In the genomic region with DNA sequence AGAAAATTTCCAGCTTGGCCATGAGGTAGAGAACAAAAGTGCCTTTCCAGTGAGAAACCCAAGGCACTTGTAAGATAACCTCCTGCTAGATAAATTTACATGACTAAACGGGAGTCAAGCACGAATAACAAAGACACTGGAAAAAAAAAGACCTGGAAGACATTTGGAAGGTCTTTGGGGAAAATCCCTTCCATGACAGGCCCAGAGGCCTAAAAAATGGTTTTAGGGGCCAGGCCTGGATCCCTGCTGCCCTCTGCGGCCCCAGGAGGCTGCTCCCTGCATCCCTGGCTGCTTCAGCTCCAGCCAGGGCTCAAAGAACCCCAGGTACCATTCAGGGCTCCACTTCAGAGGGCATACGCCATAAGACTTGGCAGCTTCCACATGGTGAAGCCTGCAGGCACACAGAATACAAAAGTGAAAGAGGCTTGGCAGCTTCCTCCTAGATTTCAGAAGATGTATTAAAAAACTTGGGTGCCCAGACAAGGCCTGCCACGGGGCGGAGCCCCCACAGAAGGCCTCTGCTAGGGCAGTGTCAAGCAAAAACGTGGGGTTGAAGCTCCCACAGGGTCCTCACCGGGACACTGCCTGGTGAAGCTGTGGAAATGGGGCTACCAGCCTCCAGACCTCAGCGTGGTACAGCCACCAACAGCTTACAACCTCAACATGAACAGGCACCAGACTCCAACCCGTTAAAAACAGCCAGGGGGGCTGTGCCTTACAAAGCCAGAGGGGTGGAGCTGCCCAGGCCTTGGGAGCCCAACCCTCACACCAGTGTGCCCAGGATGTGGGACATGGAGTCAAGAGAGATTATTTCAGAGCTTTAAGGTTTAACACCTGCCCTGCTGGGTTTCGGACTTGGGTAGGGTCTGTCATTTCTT, we compare ENCODE assay signal across 11 cellular contexts.
DNase-seq lines count a peak whose midpoint lies in the region; ATAC-seq and TF ChIP-seq lines count a peak whose summit lies in the region.
"Had no signal": no experiment of that assay in that cellular context is flagged by ENCODE, and none has a peak within 500 bp of the region (broad histone marks: within the 10 kb centered on the region; RNA-seq: fewer than 3 reads in every experiment).

No MANE protein-coding gene starts in this region.

- H4K20me1 ChIP-seq in GM23338 (replicated peaks; ENCODE audit: insufficient read depth), result no peaks in the 10 kb centered on the region

- H3F3A ChIP-seq in GM23338 (replicated peaks; ENCODE audit: low read depth), result no peaks in the 10 kb centered on the region; the same call in 1 of the 2 replicates

- peaks cover 15% of the 10 kb centered on the region for H3K27me3 Mint-ChIP-seq in GM23338 (ENCODE audit: insufficient read depth, low read depth, poor library complexity)
- H3K27me3 Mint-ChIP-seq in mesothelial cell of epicardium (ENCODE audit: low read depth), result no peaks in the 10 kb centered on the region

- no peak overlapping the region for H2AFZ ChIP-seq in GM23338

- peak; percentile 94 for DNase-seq in GM23338 (ENCODE audit: low spot score)
- no peak for DNase-seq in Panc1 (ENCODE audit: low read depth, low spot score)
- DNase-seq in central memory CD4-positive, alpha-beta T cell, result peak; percentile 6
- no peak for DNase-seq in stimulated activated naive CD4-positive, alpha-beta T cell treated with Interleukin-2 at 50 U/mL for 16 hours (lab: John Stamatoyannopoulos, UW)
- no peak for DNase-seq in mesothelial cell of epicardium (ENCODE audit: low spot score in 2 of 2, unreplicated experiment in 2 of 2)
- DNase-seq in NCI-H345 (lab: John Stamatoyannopoulos, UW), result no peak
- DNase-seq: KBM-7, WERI-Rb-1 had no signal

- in situ Hi-C loops in Panc1 (cut with HindIII; ENCODE audit: low pct_unique_long_range_greater_than_20kb, low sequenced_read_pairs), result no loop called here

- H3K36me3 ChIP-seq in GM23338 (ENCODE audit: insufficient read depth) (no peaks in the 10 kb centered on the region), Panc1 (ENCODE audit: control insufficient read depth, insufficient read depth, low read length) (no peaks in the 10 kb centered on the region)
- H3K36me3 ChIP-seq: gastroesophageal sphincter, WERI-Rb-1 had no signal

- H3K4me2 ChIP-seq in GM23338, result peak overlapping the region; percentile 45

- POLR2A ChIA-PET in Panc1 (lab: Charles Lee), result interaction anchor here (0.6 kb wide), 2 partner anchors 13 to 110 kb away, joined by 3 to 4 read pairs; no protein-coding TSS in a partner anchor

- H3K79me2 ChIP-seq in GM23338 (replicated peaks; ENCODE audit: insufficient read depth), result no peaks in the 10 kb centered on the region

- peak in 1 of 2 experiments; percentile 17; a peak in 1 of 4 replicates for TF ChIP-seq CTCF in GM23338 (conservative IDR thresholded peaks at IDR 0.05; ENCODE audit: low read depth in 2 of 2)
- no peak for TF ChIP-seq CTCF in Panc1 (IDR thresholded peaks at IDR 0.05)
- no peak for TF ChIP-seq CTCF in mesothelial cell of epicardium (IDR thresholded peaks at IDR 0.05; ENCODE audit: unreplicated experiment)

- H3K36me3 Mint-ChIP-seq in GM23338 (ENCODE audit: low read depth) (no peaks in the 10 kb centered on the region), mesothelial cell of epicardium (peaks cover 1% of the 10 kb centered on the region)

- CTCF ChIA-PET in Panc1 (lab: Charles Lee), result no interaction called here

- H3K4me1 ChIP-seq in GM23338 (ENCODE audit: insufficient read depth) (peaks cover 45% of the 10 kb centered on the region), Panc1 (ENCODE audit: control insufficient read depth, insufficient read depth, low read length) (no peaks in the 10 kb centered on the region)
- H3K4me1 ChIP-seq: gastroesophageal sphincter had no signal

- H3K27ac ChIP-seq in GM23338 (ENCODE audit: low read depth) (peak overlapping the region; percentile 89), Panc1 (ENCODE audit: low read length) (no peak overlapping the region), skin epidermis (peak overlapping the region in 13 of 21 experiments; percentile 4 to 79 (median 42))
- H3K27ac ChIP-seq: gastroesophageal sphincter, WERI-Rb-1 had no signal

- no TSS peak for BruUV-seq in Panc1 (replicated peaks; lab: Mats Ljungman, UMichigan)

- H3K27me3 ChIP-seq in GM23338 (ENCODE audit: insufficient read depth) (no peaks in the 10 kb centered on the region), Panc1 (ENCODE audit: control insufficient read depth, insufficient read depth, low read length) (no peaks in the 10 kb centered on the region)

- H3K4me1 Mint-ChIP-seq in GM23338 (peaks cover 50% of the 10 kb centered on the region), mesothelial cell of epicardium (peaks cover 4% of the 10 kb centered on the region)

- peak; percentile 88 for ATAC-seq in GM23338
- ATAC-seq in Panc1, result peak; percentile 39; the same call in 1 of the 2 replicates
- ATAC-seq: gastroesophageal sphincter had no signal

- H3K27ac Mint-ChIP-seq in GM23338 (peak overlapping the region; percentile 96), mesothelial cell of epicardium (no peak overlapping the region)
- H3K27ac Mint-ChIP-seq: nephron had no signal

- H3K4me3 ChIP-seq in GM23338 (no peak overlapping the region), Panc1 (ENCODE audit: low read depth in 2 of 2, low read length in 2 of 2) (no peak overlapping the region), skin epidermis (no peak overlapping the region)
- H3K4me3 ChIP-seq: gastroesophageal sphincter had no signal

- intact Hi-C loops in Panc1 (cut with micrococcal nuclease; ENCODE audit: unreplicated experiment), result no loop called here

- H3K9me2 ChIP-seq in GM23338 (ENCODE audit: insufficient read depth), result no peaks in the 10 kb centered on the region

- peaks cover 3% of the 10 kb centered on the region; the same call in 1 of the 3 replicates for H3K9me3 Mint-ChIP-seq in GM23338
- H3K9me3 Mint-ChIP-seq in mesothelial cell of epicardium, result no peaks in the 10 kb centered on the region
- H3K9me3 Mint-ChIP-seq: nephron had no signal

- H3K9me3 ChIP-seq in Panc1 (ENCODE audit: control insufficient read depth, insufficient read depth, low read depth, low read length), result no peaks in the 10 kb centered on the region
- H3K9me3 ChIP-seq: gastroesophageal sphincter had no signal

- H3K4me3 Mint-ChIP-seq in GM23338, result 0 out of 3 replicates have a peak overlapping the region, but pooled peaks have one; percentile 23
- no peak overlapping the region for H3K4me3 Mint-ChIP-seq in mesothelial cell of epicardium
- H3K4me3 Mint-ChIP-seq: nephron had no signal

TF ChIP-seq in GM23338, 12 proteins besides CTCF, POLR2A, EP300 and RAD21 (continues in another document):
- TF ChIP-seq EZH2phosphoT487 (IDR thresholded peaks at IDR 0.05; ENCODE audit: unreplicated experiment), result no peak
- TF ChIP-seq NANOG (IDR thresholded peaks at IDR 0.05; ENCODE audit: borderline replicate concordance), result no peak; the same call in 1 of the 2 replicates
- no peak for TF ChIP-seq POLR2AphosphoS5 (IDR thresholded peaks at IDR 0.05; ENCODE audit: low read depth)
- no peak for TF ChIP-seq JUNB (IDR thresholded peaks at IDR 0.05; ENCODE audit: unreplicated experiment)
- TF ChIP-seq ZNF114 (CRISPR knock-in tag; IDR thresholded peaks at IDR 0.05), result no peak
- TF ChIP-seq CREB1 (CRISPR knock-in tag; IDR thresholded peaks at IDR 0.05; ENCODE audit: low read depth), result peak; percentile 39
- TF ChIP-seq ZNF331 (CRISPR knock-in tag; IDR thresholded peaks at IDR 0.05; ENCODE audit: low read depth), result 0 out of 2 replicates have a peak, but pooled peaks have one; percentile 19
- TF ChIP-seq, protein P1, sequence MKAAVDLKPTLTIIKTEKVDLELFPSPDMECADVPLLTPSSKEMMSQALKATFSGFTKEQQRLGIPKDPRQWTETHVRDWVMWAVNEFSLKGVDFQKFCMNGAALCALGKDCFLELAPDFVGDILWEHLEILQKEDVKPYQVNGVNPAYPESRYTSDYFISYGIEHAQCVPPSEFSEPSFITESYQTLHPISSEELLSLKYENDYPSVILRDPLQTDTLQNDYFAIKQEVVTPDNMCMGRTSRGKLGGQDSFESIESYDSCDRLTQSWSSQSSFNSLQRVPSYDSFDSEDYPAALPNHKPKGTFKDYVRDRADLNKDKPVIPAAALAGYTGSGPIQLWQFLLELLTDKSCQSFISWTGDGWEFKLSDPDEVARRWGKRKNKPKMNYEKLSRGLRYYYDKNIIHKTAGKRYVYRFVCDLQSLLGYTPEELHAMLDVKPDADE (IDR thresholded peaks at IDR 0.05), result no peak
- no peak for TF ChIP-seq EZH2 (IDR thresholded peaks at IDR 0.05; ENCODE audit: low read depth, unreplicated experiment)
- no peak for TF ChIP-seq STAT1 (IDR thresholded peaks at IDR 0.05; ENCODE audit: unreplicated experiment)

Comparison
In these comparisons a context has a peak if more than half of its experiments do, and no peak if none do; other contexts are left out.
1. DNase-seq: peak in GM23338 (single experiment) and central memory CD4-positive, alpha-beta T cell (single experiment); none in Panc1 (single experiment), stimulated activated naive CD4-positive, alpha-beta T cell treated with Interleukin-2 at 50 U/mL for 16 hours (single experiment), mesothelial cell of epicardium (0 of 2) and NCI-H345 (single experiment).